Comparison of ENCODE assay signal across 8 cellular contexts in the genomic region with DNA sequence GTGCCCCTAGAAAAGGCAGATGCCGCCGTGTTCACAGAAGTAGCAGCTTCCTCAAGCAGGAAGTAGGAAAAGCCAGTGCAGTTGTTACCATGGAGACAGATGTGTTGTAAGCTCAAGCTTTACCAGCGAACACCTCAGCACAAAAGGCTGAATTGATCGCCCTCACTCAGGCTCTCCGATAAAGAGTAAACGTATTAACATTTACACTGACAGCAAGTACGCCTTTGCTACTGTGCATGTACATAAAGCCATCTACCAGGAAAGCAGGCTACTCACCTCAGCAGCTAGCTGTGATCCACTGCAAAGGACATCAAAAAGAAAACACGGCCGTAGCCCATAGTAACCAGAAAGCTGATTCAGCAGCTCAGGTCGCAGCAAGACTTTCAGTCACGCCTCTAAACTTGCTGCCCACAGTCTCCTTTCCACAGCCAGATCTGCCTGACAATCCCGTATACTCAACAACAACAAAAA.
DNase-seq lines count a peak whose midpoint lies in the region; ATAC-seq and TF ChIP-seq lines count a peak whose summit lies in the region.
"Not testable (repeated sequence)": the region's sequence is repeated elsewhere in the genome, so short reads cannot be mapped to it uniquely, and the experiment has no call there.

No MANE protein-coding gene starts in this region.

- not testable (repeated sequence) for H3K36me3 ChIP-seq in CD4-positive, alpha-beta memory T cell (ENCODE audit: insufficient read depth, low read length); neural progenitor cell

- H3K9me3 ChIP-seq in CD4-positive, alpha-beta memory T cell (ENCODE audit: control insufficient read depth in 1 of 2, low read length in 2 of 2); neural progenitor cell (ENCODE audit: low read depth): not testable (repeated sequence)

- peak overlapping the region; percentile 7 for H2AFZ ChIP-seq in neural progenitor cell (replicated peaks)

- peak overlapping the region; percentile 87 to 95 (median 93) for H3K4me3 Mint-ChIP-seq in CD4-positive, alpha-beta memory T cell
- H3K4me3 Mint-ChIP-seq in T-cell (peak overlapping the region; percentile 90 to 91 (median 90)), neural progenitor cell (peak overlapping the region; percentile 79)

- H3K4me2 ChIP-seq in neural progenitor cell, result peak overlapping the region; percentile 53

- peak; percentile 65 to 79 (median 77) for DNase-seq in CD4-positive, alpha-beta memory T cell
- DNase-seq in M059J (ENCODE audit: low read depth), result peak; percentile 14
- DNase-seq in T-cell, result peak; percentile 14 to 74 (median 52)
- peak; percentile 56 for DNase-seq in activated T-cell treated with anti-CD3 and anti-CD28 coated beads, Interleukin-2, amount 50 U/mL, for 1 hour
- DNase-seq in central memory CD4-positive, alpha-beta T cell, result peak; percentile 74
- DNase-seq in iPS DF 19.7 (ENCODE audit: low read depth, low spot score), result peak; percentile 35
- peak; percentile 67 for DNase-seq in neural progenitor cell (ENCODE audit: low spot score)
- peak; percentile 16 for DNase-seq in stimulated activated CD8-positive, alpha-beta memory T cell treated with anti-CD3 and anti-CD28 coated beads, Interleukin-4, amount 100 ng/mL, for 24 hours (ENCODE audit: low read depth)

- not testable (repeated sequence) for H3K79me2 ChIP-seq in neural progenitor cell (ENCODE audit: low read depth)

- H3K36me3 Mint-ChIP-seq in CD4-positive, alpha-beta memory T cell; T-cell; neural progenitor cell: not testable (repeated sequence)

- peak overlapping the region; percentile 68 for H3K27ac ChIP-seq in CD4-positive, alpha-beta memory T cell (ENCODE audit: low read depth, low read length)
- not testable (repeated sequence) for H3K27ac ChIP-seq in neural progenitor cell

- peak overlapping the region; percentile 36 to 57 for H3K4me3 ChIP-seq in CD4-positive, alpha-beta memory T cell (ENCODE audit: low read length in 2 of 2)
- H3K4me3 ChIP-seq in neural progenitor cell, result not testable (repeated sequence)

- not testable (repeated sequence) for H3F3A ChIP-seq in neural progenitor cell (ENCODE audit: low read depth)

- H3K9ac ChIP-seq in neural progenitor cell, result not testable (repeated sequence)

- not testable (repeated sequence) for H4K20me1 ChIP-seq in neural progenitor cell (ENCODE audit: low read depth)

- not testable (repeated sequence) for H3K27me3 ChIP-seq in CD4-positive, alpha-beta memory T cell (ENCODE audit: insufficient read depth, low read length); neural progenitor cell

- peaks cover 32 to 55% (median 44%) of the 10 kb centered on the region in 4 donors for H3K4me1 Mint-ChIP-seq in CD4-positive, alpha-beta memory T cell
- H3K4me1 Mint-ChIP-seq in T-cell (peaks cover 45 to 53% (median 49%) of the 10 kb centered on the region in 3 donors), neural progenitor cell (peaks cover 42% of the 10 kb centered on the region)

- peak overlapping the region; percentile 93 to 99 (median 99) for H3K27ac Mint-ChIP-seq in CD4-positive, alpha-beta memory T cell
- H3K27ac Mint-ChIP-seq in T-cell (peak overlapping the region; percentile 97 to 99), neural progenitor cell (peak overlapping the region; percentile 99)

- peak in 1 of 4 experiments; percentile 51 for ATAC-seq in T-cell (replicated peaks in 1 of 4)

- CTCF ChIA-PET in CD4-positive, alpha-beta memory T cell (lab: Charles Lee; ENCODE audit: partially characterized antibody); T-cell (lab: Charles Lee): not testable (repeated sequence)

- H3K9me3 Mint-ChIP-seq in CD4-positive, alpha-beta memory T cell; T-cell; neural progenitor cell: not testable (repeated sequence)

- not testable (repeated sequence) for TF ChIP-seq CTCF in neural progenitor cell (IDR thresholded peaks at IDR 0.05)

- POLR2A ChIA-PET in CD4-positive, alpha-beta memory T cell (lab: Charles Lee; ENCODE audit: partially characterized antibody), result interaction anchor here (1.5 to 1.6 kb wide), 2 partner anchors 87 to 513 kb away, joined by 11 to 13 read pairs; a partner anchor contains a TSS
- POLR2A ChIA-PET in T-cell (lab: Charles Lee), result not testable (repeated sequence)

- peaks cover 19% of the 10 kb centered on the region for H3K4me1 ChIP-seq in CD4-positive, alpha-beta memory T cell (ENCODE audit: insufficient read depth, low read length)
- not testable (repeated sequence) for H3K4me1 ChIP-seq in neural progenitor cell

- H3K27me3 Mint-ChIP-seq in CD4-positive, alpha-beta memory T cell; T-cell; neural progenitor cell (ENCODE audit: insufficient read depth, low read depth): not testable (repeated sequence)

- intact Hi-C loops in CD4-positive, alpha-beta memory T cell (cut with micrococcal nuclease), result loop anchor here (10.0 kb wide), 1 partner anchor 511 kb away; a partner anchor contains a TSS

Comparison
In these comparisons a context has a peak if more than half of its experiments do, and no peak if none do; other contexts are left out.
1. DNase-seq: peak in every context shown above with its lines; median percentile 77 in CD4-positive, alpha-beta memory T cell; 74 in central memory CD4-positive, alpha-beta T cell; 67 in neural progenitor cell; 56 in activated T-cell treated with anti-CD3 and anti-CD28 coated beads, Interleukin-2, amount 50 U/mL, for 1 hour; 52 in T-cell; 35 in iPS DF 19.7; 16 in stimulated activated CD8-positive, alpha-beta memory T cell treated with anti-CD3 and anti-CD28 coated beads, Interleukin-4, amount 100 ng/mL, for 24 hours; 14 in M059J.